8 cellular contexts compared by ENCODE assay signal in genomic region chr11:10540546-10540914, GRCh38. TPM values are rescaled to one million over a fixed set of nuclear protein-coding genes. Genes with fewer than 3 reads are reported as not detected.
DNase-seq lines count a peak whose midpoint lies in the region; ATAC-seq and TF ChIP-seq lines count a peak whose summit lies in the region.

No MANE protein-coding gene starts in this region.

- peak overlapping the region; percentile 13 for H2AK9ac ChIP-seq in IMR-90 (replicated peaks; ENCODE audit: low read depth, low read length, poor library complexity)

- H3K4me3 ChIP-seq in GM12864 (ENCODE audit: low read depth, low read length): peak overlapping the region; percentile 94
- H3K4me3 ChIP-seq in IMR-90 (ENCODE audit: insufficient read depth, low read depth, low read length): peak overlapping the region; percentile 77
- H3K4me3 ChIP-seq in adrenal gland: peak overlapping the region; percentile 2 to 83 (median 58)
- H3K4me3 ChIP-seq in iPS DF 6.9 (ENCODE audit: low read length): peak overlapping the region; percentile 53; the same call in 1 of the 2 replicates
- H3K4me3 ChIP-seq in rectal smooth muscle tissue (ENCODE audit: low read length): peak overlapping the region; percentile 93

- H3K23ac ChIP-seq in IMR-90 (ENCODE audit: low read depth, low read length): peak overlapping the region; percentile 95

- peak overlapping the region; percentile 38; the same call in 1 of the 2 replicates for H4K91ac ChIP-seq in IMR-90 (ENCODE audit: insufficient read depth, low read depth, low read length)

- POLR2A ChIA-PET in IMR-90 (lab: Charles Lee; ENCODE audit: unreplicated experiment): interaction anchor here (0.6 kb wide), 1 partner anchor 24 kb away, joined by 5 read pairs; no protein-coding TSS in a partner anchor

- no peaks in the 10 kb centered on the region; the same call in 1 of the 2 replicates for H4K20me1 ChIP-seq in IMR-90 (ENCODE audit: insufficient read depth, low read length)

- H3K27ac ChIP-seq in IMR-90 (ENCODE audit: insufficient read depth, low read length) (peak overlapping the region; percentile 77), adrenal gland (peak overlapping the region; percentile 42 to 95 (median 83)), iPS DF 6.9 (ENCODE audit: low read length) (no peak overlapping the region), rectal smooth muscle tissue (ENCODE audit: low read depth, low read length) (peak overlapping the region; percentile 83)

- H4K8ac ChIP-seq in IMR-90 (ENCODE audit: low read depth in 2 of 2, low read length in 2 of 2): peak overlapping the region; percentile 25 to 84; a peak in 2 of 4 replicates

- H3K9ac ChIP-seq in IMR-90 (ENCODE audit: low read depth, low read length) (peak overlapping the region; percentile 61), rectal smooth muscle tissue (ENCODE audit: low read length) (peak overlapping the region; percentile 87)

- peak overlapping the region; percentile 100 for H2AFZ ChIP-seq in IMR-90 (replicated peaks; ENCODE audit: low read length, poor library complexity)

- H3K4me2 ChIP-seq in IMR-90 (ENCODE audit: low read depth, low read length): peak overlapping the region; percentile 99

- peak overlapping the region; percentile 85 for H4K5ac ChIP-seq in IMR-90 (ENCODE audit: low read depth, low read length)

- H3K4me1 ChIP-seq in IMR-90 (ENCODE audit: control insufficient read depth, insufficient read depth, low read length) (peaks cover 2% of the 10 kb centered on the region), adrenal gland (replicated peaks in 1 of 2) (peaks cover 0 to 29% of the 10 kb centered on the region in 2 donors), iPS DF 6.9 (ENCODE audit: control insufficient read depth, insufficient read depth, low read length) (peaks cover 1% of the 10 kb centered on the region; the same call in 1 of the 2 replicates), rectal smooth muscle tissue (ENCODE audit: control insufficient read depth, insufficient read depth, low read length) (peaks cover 7% of the 10 kb centered on the region)

- H3K9me3 ChIP-seq in IMR-90 (ENCODE audit: control insufficient read depth, insufficient read depth, low read length) (no peaks in the 10 kb centered on the region), adrenal gland (replicated peaks in 1 of 3) (no peaks in the 10 kb centered on the region), iPS DF 6.9 (ENCODE audit: control insufficient read depth, insufficient read depth, low read length) (no peaks in the 10 kb centered on the region)

- intact Hi-C loops in IMR-90 (cut with micrococcal nuclease): loop anchor here (2.0 kb wide), 1 partner anchor 66 kb away; no protein-coding TSS in a partner anchor
- intact Hi-C loops in adrenal gland (cut with DNase I): no loop called here

- ATAC-seq in GM21723 (IDR thresholded peaks at IDR 0.05; ENCODE audit: unreplicated experiment) (peak; percentile 41), IMR-90 (ENCODE audit: low read depth) (peak; percentile 46)

- 0% methylated on average over 5 of the region's 25 CpGs; no CpG with 5 or more reads in 1 of the 2 experiments for WGBS in IMR-90 (ENCODE audit: extremely low coverage in 2 of 2, insufficient read length in 1 of 2), 2 experiments
- 0 to 1% (median 0%) methylated on average over 3 to 25 of the region's 25 CpGs for WGBS in adrenal gland, 4 donors
- WGBS in iPS DF 6.9 (ENCODE audit: insufficient coverage, insufficient read length): no CpG with 5 or more reads among the region's 25 CpGs

- peaks cover 22 to 42% of the 10 kb centered on the region in 2 experiments for H3K79me1 ChIP-seq in IMR-90 (ENCODE audit: low read depth in 1 of 2, low read length in 2 of 2)

- no TSS peak for BruUV-seq in IMR-90 (replicated peaks; lab: Mats Ljungman, UMichigan)

- TF ChIP-seq CTCF in GM12864 (IDR thresholded peaks at IDR 0.05; ENCODE audit: low read depth, low read length, missing control alignments): no peak
- TF ChIP-seq CTCF in IMR-90 (conservative IDR thresholded peaks at IDR 0.05; ENCODE audit: low read depth, low read length): no peak
- TF ChIP-seq CTCF in adrenal gland (IDR thresholded peaks at IDR 0.05): no peak

- H3K9me1 ChIP-seq in IMR-90 (ENCODE audit: insufficient read depth, low read length): peaks cover 7% of the 10 kb centered on the region

- TF ChIP-seq POLR2A in IMR-90 (IDR thresholded peaks at IDR 0.05; ENCODE audit: low read depth, low read length) (no peak), adrenal gland (IDR thresholded peaks at IDR 0.05) (no peak)

- peak overlapping the region; percentile 39 for H2BK120ac ChIP-seq in IMR-90 (ENCODE audit: low read depth, low read length)

- dilution Hi-C loops in IMR-90 (cut with HindIII; ENCODE audit: low sequenced_read_pairs, unreplicated experiment): no loop called here

- H2BK5ac ChIP-seq in IMR-90 (ENCODE audit: low read depth, low read length, poor library complexity, severe bottlenecking): peak overlapping the region; percentile 51

- H3K27me3 ChIP-seq in IMR-90 (ENCODE audit: control insufficient read depth, insufficient read depth, low read length): no peaks in the 10 kb centered on the region
- H3K27me3 ChIP-seq in adrenal gland: no peaks in the 10 kb centered on the region
- H3K27me3 ChIP-seq in iPS DF 6.9 (ENCODE audit: control insufficient read depth, insufficient read depth, low read length): no peaks in the 10 kb centered on the region
- no peaks in the 10 kb centered on the region for H3K27me3 ChIP-seq in rectal smooth muscle tissue (ENCODE audit: control insufficient read depth, insufficient read depth, low read length)

- 0 out of 2 replicates have a peak overlapping the region, but pooled peaks have one; percentile 1 for H2AK5ac ChIP-seq in IMR-90 (ENCODE audit: low read depth, low read length)

- no peak for TF ChIP-seq RAD21 in IMR-90 (IDR thresholded peaks at IDR 0.05; ENCODE audit: low read length)

- H3K4ac ChIP-seq in IMR-90 (ENCODE audit: low read depth, low read length): peak overlapping the region; percentile 80

- H3K36me3 ChIP-seq in IMR-90 (ENCODE audit: control insufficient read depth, insufficient read depth, low read length): no peaks in the 10 kb centered on the region
- no peaks in the 10 kb centered on the region for H3K36me3 ChIP-seq in adrenal gland (replicated peaks in 1 of 2)
- H3K36me3 ChIP-seq in iPS DF 6.9 (ENCODE audit: control insufficient read depth, insufficient read depth, low read length): no peaks in the 10 kb centered on the region
- H3K36me3 ChIP-seq in rectal smooth muscle tissue (ENCODE audit: control insufficient read depth, insufficient read depth, low read length): no peaks in the 10 kb centered on the region

- in situ Hi-C loops in IMR-90 (cut with MboI; ENCODE audit: low sequenced_read_pairs): no loop called here

- H3K56ac ChIP-seq in IMR-90 (ENCODE audit: extremely low read depth, insufficient read depth, low read length): peak overlapping the region; percentile 67

- H3K14ac ChIP-seq in IMR-90 (replicated peaks; ENCODE audit: low read depth, low read length): peak overlapping the region; percentile 84

- H2BK15ac ChIP-seq in IMR-90 (ENCODE audit: low read depth, low read length): peak overlapping the region; percentile 3; the same call in 1 of the 3 replicates

- peak overlapping the region; percentile 17 for H3K18ac ChIP-seq in IMR-90 (ENCODE audit: low read depth, low read length)

- DNase-seq in GM12864 (ENCODE audit: low read depth) (no peak), IMR-90 (peak; percentile 18), adrenal gland (peak in 6 of 7 donors; percentile 62 to 79 (median 62)), iPS DF 6.9 (ENCODE audit: low read depth, low spot score) (no peak), NCI-H774 (lab: John Stamatoyannopoulos, UW) (no peak)
- no peak for DNase-seq in effector CD4-positive, alpha-beta T cell

- CTCF ChIA-PET in IMR-90 (lab: Yijun Ruan, JAX): interaction anchor here (0.5 to 2.2 kb wide), 19 partner anchors 8 to 1478 kb away, joined by 3 to 10 read pairs (median 3); partner anchors contain the start of gene IRAG1

- H2BK20ac ChIP-seq in IMR-90 (ENCODE audit: low read depth, low read length): no peak overlapping the region

TF ChIP-seq in IMR-90, 13 proteins besides CTCF, POLR2A, EP300 and RAD21 (continues in another document):
- TF ChIP-seq MAFK (IDR thresholded peaks at IDR 0.05; ENCODE audit: low read depth, low read length): no peak
- TF ChIP-seq FOS (IDR thresholded peaks at IDR 0.05; ENCODE audit: low read depth, low read length): no peak
- TF ChIP-seq MAZ (IDR thresholded peaks at IDR 0.05; ENCODE audit: borderline replicate concordance, low read depth, low read length): no peak
- TF ChIP-seq MXI1 (IDR thresholded peaks at IDR 0.05; ENCODE audit: borderline replicate concordance, low read depth, low read length): no peak
- TF ChIP-seq RCOR1 (IDR thresholded peaks at IDR 0.05; ENCODE audit: insufficient replicate concordance, low read length): no peak
- no peak for TF ChIP-seq NFE2L2 (IDR thresholded peaks at IDR 0.05; ENCODE audit: low read depth, low read length)
- no peak for TF ChIP-seq RFX5 (IDR thresholded peaks at IDR 0.05; ENCODE audit: low read depth, low read length)
- no peak for TF ChIP-seq SMC3 (IDR thresholded peaks at IDR 0.05; ENCODE audit: low read depth, low read length)
- TF ChIP-seq USF2 (IDR thresholded peaks at IDR 0.05; ENCODE audit: low read depth, low read length): no peak

RNA-seq across cellular contexts. Expression of gene RNF141, which starts 0.5 kb away (rescaled TPM):
- 18.6 and 34.2 TPM in 2 replicates for total RNA-seq in IMR-90 (2012; rRNA removed)
- polyA plus RNA-seq in IMR-90 (2012; rRNA removed): 10.6 and 13.8 TPM in 2 replicates
- polyA plus RNA-seq in IMR-90 (2012; cell fraction: cytosol; rRNA removed): 2.1 and 3.4 TPM in 2 replicates
- polyA plus RNA-seq in IMR-90 (2012; cell fraction: nucleus; rRNA removed; ENCODE audit: low replicate concordance): 0.53 and 6.1 TPM in 2 replicates
- 100 to 1,000 TPM in 1 of 8 donors, 10 to 100 TPM in 7; 42.8 to 109 (median 59.5) TPM for total RNA-seq in adrenal gland
- polyA plus RNA-seq in adrenal gland: 10 to 100 TPM; 10.3 to 63.5 (median 16.2) TPM

RNA-seq across cellular contexts. Expression of gene LYVE1, which starts 27.9 kb away (rescaled TPM):
- total RNA-seq in IMR-90 (2012; rRNA removed) (not detected in 2 replicates), adrenal gland (100 to 1,000 TPM in 7 of 8 donors, 10 to 100 TPM in 1; 86.0 to 457 (median 254) TPM)
- polyA plus RNA-seq in IMR-90 (2012; rRNA removed) (not detected in 2 replicates), adrenal gland (100 to 1,000 TPM in 1 of 3 donors, 10 to 100 TPM in 2; 29.1 to 398 (median 57.8) TPM)
- polyA plus RNA-seq in IMR-90 (2012; cell fraction: cytosol; rRNA removed): not detected in 2 replicates
- 0.04 and 0.32 TPM in 2 replicates for polyA plus RNA-seq in IMR-90 (2012; cell fraction: nucleus; rRNA removed; ENCODE audit: low replicate concordance)

Comparison
In these comparisons a context has a peak if more than half of its experiments do, and no peak if none do; other contexts are left out.
1. DNase-seq: peak in IMR-90 (single experiment) and adrenal gland (6 of 7); none in GM12864 (single experiment), iPS DF 6.9 (single experiment), effector CD4-positive, alpha-beta T cell (single experiment) and NCI-H774 (single experiment).
2. RNA of gene LYVE1, which starts 27.9 kb away (total RNA-seq): 86.0 to 457 TPM in adrenal gland; not detected in IMR-90; every median in the first group is over 10 times any median in the second.
3. Peak in every context shown above with its lines, with median percentiles within 50 percentile points of each other: H3K4me3 ChIP-seq.